In the genomic region with DNA sequence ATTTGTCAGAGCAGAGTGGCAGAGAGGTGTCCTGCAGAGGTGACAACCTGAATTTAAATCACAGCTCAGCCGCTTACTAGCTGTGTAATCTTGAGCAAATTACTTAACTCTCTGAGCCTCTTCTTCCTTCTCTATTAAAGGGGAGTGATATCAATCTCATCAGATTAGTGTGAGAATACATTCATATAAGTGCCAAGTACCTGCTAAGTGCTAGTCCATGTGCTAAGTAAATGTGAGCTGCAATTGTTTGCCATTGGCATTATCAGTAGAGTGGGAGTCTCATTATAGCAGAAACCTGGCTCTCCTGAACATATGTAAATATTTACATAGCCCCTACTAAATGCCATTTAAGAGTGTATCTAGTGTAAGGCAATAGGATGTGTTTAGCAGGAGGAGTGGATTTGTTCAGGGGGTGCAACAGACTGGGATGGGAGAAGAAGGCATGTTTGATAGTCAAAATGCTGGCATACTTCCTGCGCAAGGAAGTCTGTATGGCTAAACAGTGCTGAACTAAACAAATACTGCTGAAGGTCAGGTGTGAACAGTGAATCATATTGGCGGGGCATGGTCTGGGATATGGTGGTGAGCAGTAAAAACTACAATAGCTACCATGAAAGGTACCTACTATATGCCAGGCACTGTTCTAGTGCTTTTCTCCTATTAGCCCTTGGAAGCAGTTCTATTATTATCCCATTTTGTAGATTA, we compare ENCODE assay signal across 1 cellular context.
TF ChIP-seq lines count a peak whose summit lies in the region.

No MANE protein-coding gene starts in this region.

TF ChIP-seq in SK-N-SH, 30 proteins besides CTCF, POLR2A, EP300 and RAD21 (continued from another document):
- TF ChIP-seq, protein P1, sequence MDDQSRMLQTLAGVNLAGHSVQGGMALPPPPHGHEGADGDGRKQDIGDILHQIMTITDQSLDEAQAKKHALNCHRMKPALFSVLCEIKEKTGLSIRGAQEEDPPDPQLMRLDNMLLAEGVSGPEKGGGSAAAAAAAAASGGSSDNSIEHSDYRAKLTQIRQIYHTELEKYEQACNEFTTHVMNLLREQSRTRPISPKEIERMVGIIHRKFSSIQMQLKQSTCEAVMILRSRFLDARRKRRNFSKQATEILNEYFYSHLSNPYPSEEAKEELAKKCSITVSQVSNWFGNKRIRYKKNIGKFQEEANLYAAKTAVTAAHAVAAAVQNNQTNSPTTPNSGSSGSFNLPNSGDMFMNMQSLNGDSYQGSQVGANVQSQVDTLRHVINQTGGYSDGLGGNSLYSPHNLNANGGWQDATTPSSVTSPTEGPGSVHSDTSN (IDR thresholded peaks at IDR 0.05) = no peak
- TF ChIP-seq ZBTB33 (IDR thresholded peaks at IDR 0.05; ENCODE audit: borderline replicate concordance, low read depth) (no peak), TAF1 (IDR thresholded peaks at IDR 0.05; ENCODE audit: borderline replicate concordance, low read depth, low read length) (no peak), IRF3 (IDR thresholded peaks at IDR 0.05; ENCODE audit: low read depth, low read length) (no peak), YY1 (IDR thresholded peaks at IDR 0.05; ENCODE audit: low read depth) (no peak), RXRA (IDR thresholded peaks at IDR 0.05; ENCODE audit: borderline replicate concordance, low read depth) (no peak), CHD2 (IDR thresholded peaks at IDR 0.05; ENCODE audit: low read length, partially characterized antibody) (no peak)
